ENCODE assay signal across 26 cellular contexts in the genomic region with DNA sequence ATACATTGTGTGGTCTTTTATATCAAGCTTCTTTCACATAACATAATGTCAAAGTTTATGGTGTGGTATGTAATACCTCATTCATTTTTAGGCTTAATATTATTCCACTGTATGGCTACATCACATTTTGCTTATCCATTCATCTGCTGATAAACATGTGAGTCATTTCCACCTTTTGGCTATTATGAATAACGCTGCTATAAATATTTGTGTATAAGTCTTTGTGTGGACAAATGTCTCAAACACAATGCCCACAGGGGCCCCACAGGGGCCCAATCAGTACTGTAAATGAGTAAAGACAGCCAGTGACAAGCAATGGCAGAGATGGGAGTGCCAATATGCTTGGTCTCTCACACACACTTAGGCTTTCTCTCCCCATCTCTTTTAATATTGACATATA. TPM values are rescaled to one million over a fixed set of nuclear protein-coding genes. Genes with fewer than 3 reads are reported as not detected.
A peak's percentile ranks its signal among the peaks of the same experiment; 100 is the strongest.
DNase-seq lines count a peak whose midpoint lies in the region; ATAC-seq and TF ChIP-seq lines count a peak whose summit lies in the region.
"Had no signal": no experiment of that assay in that cellular context is flagged by ENCODE, and none has a peak within 500 bp of the region (broad histone marks: within the 10 kb centered on the region; RNA-seq: fewer than 3 reads in every experiment).

No MANE protein-coding gene starts in this region.

- POLR2A ChIA-PET in HCT116 (lab: Charles Lee): no interaction called here

- peak overlapping the region; percentile 28; the same call in 1 of the 2 replicates for H3K4me2 ChIP-seq in HCT116 (ENCODE audit: low read length)
- H3K4me2 ChIP-seq: BLaER1 had no signal

- H3K4me1 Mint-ChIP-seq in Calu3 (ENCODE audit: low read depth, unreplicated experiment): peaks cover 15% of the 10 kb centered on the region
- H3K4me1 Mint-ChIP-seq: activated naive CD8-positive, alpha-beta T cell treated with anti-CD3 and anti-CD28 coated beads for 36 hours; neural crest cell; stimulated activated memory B cell treated with anti-CD40 and anti-IgM and Interleukin-4, amounts not matched to agents 10 μg/mL and 1 μg/mL and 100 μg/mL, for 72 hours had no signal

- H3K79me2 ChIP-seq in HCT116 (ENCODE audit: insufficient read depth, low read length): no peaks in the 10 kb centered on the region

- no peak overlapping the region for H3K27ac ChIP-seq in HCT116 (ENCODE audit: low read depth, low read length)
- H3K27ac ChIP-seq in foreskin keratinocyte: no peak overlapping the region
- H3K27ac ChIP-seq: BLaER1, heart left ventricle, HL-60, left lung had no signal

- TF ChIP-seq RAD21 in HCT116 (IDR thresholded peaks at IDR 0.05; ENCODE audit: low read depth): no peak

- no peak overlapping the region for H2AFZ ChIP-seq in HCT116 (ENCODE audit: low read depth, low read length, poor library complexity, severe bottlenecking)

- no peak for TF ChIP-seq CTCF in Calu3 (IDR thresholded peaks at IDR 0.05; ENCODE audit: unreplicated experiment)
- TF ChIP-seq CTCF in HCT116 (IDR thresholded peaks at IDR 0.05 in 2 of 3, conservative IDR thresholded peaks at IDR 0.05 in 1 of 3; ENCODE audit: borderline replicate concordance in 1 of 3, insufficient read depth in 1 of 3, low read depth in 2 of 3, low read length in 2 of 3): no peak
- TF ChIP-seq CTCF in foreskin keratinocyte (conservative IDR thresholded peaks at IDR 0.05): no peak

- DNase-seq in Calu3 (peak; percentile 45), HCT116 (ENCODE audit: low read depth, low spot score) (peak; percentile 7), amniotic epithelial cell (ENCODE audit: low read depth) (peak; percentile 48), foreskin keratinocyte (peak; percentile 46 to 70), NCI-H1105 (lab: John Stamatoyannopoulos, UW) (no peak), erythroblast (lab: John Stamatoyannopoulos, UW) (no peak), MV-4-11 (lab: John Stamatoyannopoulos, UW) (no peak), RPMI8226 (no peak)
- DNase-seq: ACHN; activated CD4-positive, alpha-beta T cell treated with anti-CD3 and anti-CD28 coated beads, Interleukin-2, amount 10 ng/mL, durations not matched to agents 24 days and 14 days; activated naive CD8-positive, alpha-beta T cell treated with anti-CD3 and anti-CD28 coated beads for 36 hours; effector memory CD8-positive, alpha-beta T cell; GOT3; heart left ventricle; left lung; NCI-H1436 treated with DMSO at 0.1 percent for 48 hours; NCI-H2171; Right ventricle myocardium superior; stimulated activated CD4-positive, alpha-beta T cell treated with anti-CD3 and anti-CD28 coated beads, Interleukin-1b, Interleukin-23, amount 100 ng/mL, for 48 hours; T-cell had no signal

- H3K4me1 ChIP-seq in HCT116 (ENCODE audit: control insufficient read depth in 1 of 2, insufficient read depth in 2 of 2, low read length in 2 of 2) (peaks cover 0 to 11% of the 10 kb centered on the region in 2 experiments; a peak in 2 of 4 replicates), foreskin keratinocyte (peaks cover 17% of the 10 kb centered on the region)
- H3K4me1 ChIP-seq: BLaER1, heart left ventricle, left lung had no signal

- TF ChIP-seq POLR2A in HCT116 (IDR thresholded peaks at IDR 0.05; ENCODE audit: borderline replicate concordance, extremely low read depth, insufficient read depth, insufficient read length) (no peak), erythroblast (IDR thresholded peaks at IDR 0.05; ENCODE audit: low read length) (no peak)

- ATAC-seq in HCT116 (peak; percentile 53), foreskin keratinocyte (peak; percentile 93)
- ATAC-seq: effector memory CD8-positive, alpha-beta T cell; heart left ventricle; HepG2; left lung; stimulated activated memory B cell treated with anti-CD40 and anti-IgM and Interleukin-4, amounts not matched to agents 10 μg/mL and 1 μg/mL and 100 μg/mL, for 72 hours; T-cell had no signal

- no peaks in the 10 kb centered on the region for H3K9me2 ChIP-seq in HCT116 (ENCODE audit: insufficient read depth)

- no peak overlapping the region for H3K4me3 Mint-ChIP-seq in Calu3 (ENCODE audit: low read depth, unreplicated experiment)
- H3K4me3 Mint-ChIP-seq: activated CD4-positive, alpha-beta T cell treated with anti-CD3 and anti-CD28 coated beads, Interleukin-2, amount 10 ng/mL, durations not matched to agents 24 days and 14 days; activated naive CD8-positive, alpha-beta T cell treated with anti-CD3 and anti-CD28 coated beads for 36 hours; activated T-helper 1 cell treated with anti-CD3 and anti-CD28 coated beads, Interleukin-12 subunit alpha, Interleukin-12 subunit beta, Interleukin-2, Interleukin-4 antibody, amounts not matched to agents 30 ng/mL and 10 ng/mL and 1 ng/mL, durations not matched to agents 14 hours and 24 hours and 36 hours; effector memory CD8-positive, alpha-beta T cell; neural crest cell; stimulated activated memory B cell treated with anti-CD40 and anti-IgM and Interleukin-4, amounts not matched to agents 10 μg/mL and 1 μg/mL and 100 μg/mL, for 72 hours; T-cell had no signal

- H4K20me1 ChIP-seq in HCT116 (ENCODE audit: insufficient read depth): no peaks in the 10 kb centered on the region
- H4K20me1 ChIP-seq: BLaER1 had no signal

- H3K27me3 Mint-ChIP-seq in Calu3 (ENCODE audit: unreplicated experiment): no peaks in the 10 kb centered on the region
- H3K27me3 Mint-ChIP-seq: activated CD4-positive, alpha-beta T cell treated with anti-CD3 and anti-CD28 coated beads, Interleukin-2, amount 10 ng/mL, durations not matched to agents 24 days and 14 days; activated naive CD8-positive, alpha-beta T cell treated with anti-CD3 and anti-CD28 coated beads for 36 hours; effector memory CD8-positive, alpha-beta T cell; stimulated activated memory B cell treated with anti-CD40 and anti-IgM and Interleukin-4, amounts not matched to agents 10 μg/mL and 1 μg/mL and 100 μg/mL, for 72 hours; T-cell had no signal

- CTCF ChIA-PET in Calu3 (lab: Charles Lee): no interaction called here
- CTCF ChIA-PET in HCT116 (lab: Charles Lee): no interaction called here

- no peak overlapping the region for H3K4me3 ChIP-seq in HCT116 (replicated peaks in 1 of 2; ENCODE audit: low read depth in 1 of 2, low read length in 2 of 2)
- H3K4me3 ChIP-seq: BLaER1, heart left ventricle, left lung had no signal

- H3K27ac Mint-ChIP-seq in Calu3 (ENCODE audit: unreplicated experiment): peak overlapping the region; percentile 60
- H3K27ac Mint-ChIP-seq: activated CD4-positive, alpha-beta T cell treated with anti-CD3 and anti-CD28 coated beads, Interleukin-2, amount 10 ng/mL, durations not matched to agents 24 days and 14 days; activated naive CD8-positive, alpha-beta T cell treated with anti-CD3 and anti-CD28 coated beads for 36 hours; activated T-helper 1 cell treated with anti-CD3 and anti-CD28 coated beads, Interleukin-12 subunit alpha, Interleukin-12 subunit beta, Interleukin-2, Interleukin-4 antibody, amounts not matched to agents 30 ng/mL and 10 ng/mL and 1 ng/mL, durations not matched to agents 14 hours and 24 hours and 36 hours; effector memory CD8-positive, alpha-beta T cell; stimulated activated memory B cell treated with anti-CD40 and anti-IgM and Interleukin-4, amounts not matched to agents 10 μg/mL and 1 μg/mL and 100 μg/mL, for 72 hours; T-cell had no signal

- no peaks in the 10 kb centered on the region for H3K9me3 Mint-ChIP-seq in Calu3 (ENCODE audit: low read depth, unreplicated experiment)
- H3K9me3 Mint-ChIP-seq: activated CD4-positive, alpha-beta T cell treated with anti-CD3 and anti-CD28 coated beads, Interleukin-2, amount 10 ng/mL, durations not matched to agents 24 days and 14 days; activated naive CD8-positive, alpha-beta T cell treated with anti-CD3 and anti-CD28 coated beads for 36 hours; activated T-helper 1 cell treated with anti-CD3 and anti-CD28 coated beads, Interleukin-12 subunit alpha, Interleukin-12 subunit beta, Interleukin-2, Interleukin-4 antibody, amounts not matched to agents 30 ng/mL and 10 ng/mL and 1 ng/mL, durations not matched to agents 14 hours and 24 hours and 36 hours; effector memory CD8-positive, alpha-beta T cell; neural crest cell; stimulated activated memory B cell treated with anti-CD40 and anti-IgM and Interleukin-4, amounts not matched to agents 10 μg/mL and 1 μg/mL and 100 μg/mL, for 72 hours; T-cell had no signal

- no peaks in the 10 kb centered on the region for H3K9me3 ChIP-seq in HCT116 (ENCODE audit: control insufficient read depth in 1 of 2, insufficient read depth in 1 of 2, low read depth in 1 of 2, low read length in 2 of 2)
- H3K9me3 ChIP-seq: BLaER1, heart left ventricle, left lung had no signal

- H3K9ac ChIP-seq in HCT116 (ENCODE audit: low read length): no peak overlapping the region
- H3K9ac ChIP-seq: BLaER1 had no signal

- intact Hi-C loops in Calu3 (cut with micrococcal nuclease; ENCODE audit: unreplicated experiment): no loop called here
- intact Hi-C loops in HCT116 (cut with micrococcal nuclease): no loop called here

- H3K36me3 ChIP-seq in HCT116 (ENCODE audit: control insufficient read depth in 1 of 2, insufficient read depth in 2 of 2, low read length in 2 of 2): 0 out of 4 replicates have a peak, but pooled peaks cover 3% of the 10 kb centered on the region in 2 experiments

- BruUV-seq in Calu3 (replicated peaks; lab: Mats Ljungman, UMichigan) (no TSS peak), HCT116 (replicated peaks; lab: Mats Ljungman, UMichigan) (no TSS peak)

- RAD21 ChIA-PET in HCT116 (lab: Charles Lee; ENCODE audit: low non-redundant PET in 1 of 2, low total read pairs in 2 of 2, uncharacterized antibody in 2 of 2, unreplicated experiment in 2 of 2): no interaction called here

- H3K36me3 Mint-ChIP-seq in Calu3 (ENCODE audit: insufficient read depth, unreplicated experiment): peaks cover 6% of the 10 kb centered on the region

- H3K27me3 ChIP-seq in HCT116 (ENCODE audit: insufficient read depth, low read length) (no peaks in the 10 kb centered on the region), foreskin keratinocyte (no peaks in the 10 kb centered on the region)
- H3K27me3 ChIP-seq: BLaER1, heart left ventricle, left lung had no signal

TF ChIP-seq in HCT116, 20 proteins besides CTCF, POLR2A, EP300 and RAD21:
- TF ChIP-seq, protein P1, sequence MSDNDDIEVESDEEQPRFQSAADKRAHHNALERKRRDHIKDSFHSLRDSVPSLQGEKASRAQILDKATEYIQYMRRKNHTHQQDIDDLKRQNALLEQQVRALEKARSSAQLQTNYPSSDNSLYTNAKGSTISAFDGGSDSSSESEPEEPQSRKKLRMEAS (IDR thresholded peaks at IDR 0.05): no peak
- no peak for TF ChIP-seq SP1 (IDR thresholded peaks at IDR 0.05; ENCODE audit: low read depth)
- TF ChIP-seq EGR1 (IDR thresholded peaks at IDR 0.05; ENCODE audit: low read depth): no peak
- TF ChIP-seq FOSL1 (IDR thresholded peaks at IDR 0.05; ENCODE audit: low read depth): peak; percentile 26; the same call in 1 of the 2 replicates
- TF ChIP-seq YY1 (IDR thresholded peaks at IDR 0.05; ENCODE audit: extremely low read depth, insufficient replicate concordance, low read depth, low read length): no peak
- no peak for TF ChIP-seq CEBPB (IDR thresholded peaks at IDR 0.05; ENCODE audit: low read depth)
- no peak for TF ChIP-seq TCF7L2 (IDR thresholded peaks at IDR 0.05; ENCODE audit: borderline replicate concordance, extremely low read depth, insufficient read depth, insufficient read length)

RNA-seq across cellular contexts. Expression of a gene that starts 54.2 kb away (rescaled TPM):
- total RNA-seq in Calu3 (2022) (42.6 and 47.3 TPM in 2 replicates), HCT116 (2021; ENCODE audit: unreplicated experiment) (23.5 TPM), foreskin keratinocyte (36.7 and 37.6 TPM in 2 replicates)
- 16.4 and 17.5 TPM in 2 replicates for polyA plus RNA-seq in HCT116 (2012)
- polyA plus RNA-seq in foreskin keratinocyte: 27.7 and 34.5 TPM in 2 replicates

Comparison
In these comparisons a context has a peak if more than half of its experiments do, and no peak if none do; other contexts are left out.
1. DNase-seq: peak in Calu3 (single experiment), HCT116 (single experiment), amniotic epithelial cell (single experiment) and foreskin keratinocyte (2 of 2); none in NCI-H1105 (single experiment), erythroblast (0 of 2), MV-4-11 (single experiment) and RPMI8226 (single experiment).